29 cellular contexts compared by ENCODE assay signal in genomic region chr22:44787832-44788231, GRCh38.
"Had no signal": no experiment of that assay in that cellular context is flagged by ENCODE, and none has a peak within 500 bp of the region (broad histone marks: within the 10 kb centered on the region; RNA-seq: fewer than 3 reads in every experiment).

No MANE protein-coding gene starts in this region.

- ATAC-seq: stimulated activated effector memory CD8-positive, alpha-beta T cell treated with anti-CD3 and anti-CD28 coated beads, Interleukin-12 subunit alpha, Interleukin-12 subunit beta, amount 100 ng/mL, for 72 hours; stimulated activated memory B cell treated with anti-CD40 and anti-IgM and Interleukin-4, amounts not matched to agents 10 μg/mL and 1 μg/mL and 100 μg/mL, for 72 hours; stimulated activated naive B cell treated with anti-CD40 and anti-IgM and Interleukin-4, amounts not matched to agents 10 μg/mL and 1 μg/mL and 100 μg/mL, for 72 hours; stimulated activated naive CD8-positive, alpha-beta T cell treated with anti-CD3 and anti-CD28 coated beads, Interleukin-15, amount 100 ng/mL, for 72 hours; stimulated activated naive CD8-positive, alpha-beta T cell treated with anti-CD3 and anti-CD28 coated beads, Interleukin-15, Interleukin-2, amounts not matched to agents 100 U/mL and 50 U/mL, for 24 hours; upper lobe of right lung had no signal

- H3K9me3 ChIP-seq: stomach, suprapubic skin, testis, thoracic aorta, thyroid gland, tibial artery, tibial nerve, transverse colon, upper lobe of left lung, upper lobe of right lung, uterus, vagina had no signal

- H3K27me3 Mint-ChIP-seq: type B pancreatic cell had no signal

- H3K4me1 ChIP-seq: stomach, suprapubic skin, testis, thyroid gland, tibial artery, tibial nerve, upper lobe of left lung, upper lobe of right lung, uterus, vagina had no signal

- DNase-seq: stimulated activated CD4-positive, alpha-beta T cell treated with anti-CD3 and anti-CD28 coated beads, Interleukin-2, amount 100 ng/mL, for 48 hours; stimulated activated CD4-positive, alpha-beta T cell treated with anti-CD3 and anti-CD28 coated beads, Interleukin-4, amount 100 ng/mL, for 1 hour; stimulated activated CD4-positive, alpha-beta T cell treated with anti-CD3 and anti-CD28 coated beads, Interleukin-4, amount 100 ng/mL, for 24 hours; stimulated activated CD4-positive, alpha-beta T cell treated with anti-CD3 and anti-CD28 coated beads, Interleukin-4, amount 100 ng/mL, for 4 hours; stimulated activated CD8-positive, alpha-beta memory T cell treated with anti-CD3 and anti-CD28 coated beads, Interleukin-4, amount 100 ng/mL, for 48 hours; stimulated activated naive B cell treated with anti-CD40 and anti-IgM and Interleukin-4, amounts not matched to agents 10 μg/mL and 1 μg/mL and 100 μg/mL, for 72 hours; stimulated activated naive CD4-positive, alpha-beta T cell; stimulated activated naive CD4-positive, alpha-beta T cell treated with Interleukin-2 at 50 U/mL for 16 hours; stimulated activated naive CD8-positive, alpha-beta T cell treated with anti-CD3 and anti-CD28 coated beads, Interleukin-15, amount 100 ng/mL, for 72 hours; stimulated activated naive CD8-positive, alpha-beta T cell treated with anti-CD3 and anti-CD28 coated beads, Interleukin-15, Interleukin-2, amounts not matched to agents 100 U/mL and 50 U/mL, for 24 hours; stomach; substantia nigra; testis; thyroid gland; tibial artery; transverse colon; trophoblast cell; upper lobe of left lung; upper lobe of right lung; uterus had no signal

- H3K27ac Mint-ChIP-seq: stimulated activated effector memory CD8-positive, alpha-beta T cell treated with anti-CD3 and anti-CD28 coated beads, Interleukin-12 subunit alpha, Interleukin-12 subunit beta, amount 100 ng/mL, for 72 hours; stimulated activated memory B cell treated with anti-CD40 and anti-IgM and Interleukin-4, amounts not matched to agents 10 μg/mL and 1 μg/mL and 100 μg/mL, for 72 hours; stimulated activated naive B cell treated with anti-CD40 and anti-IgM and Interleukin-4, amounts not matched to agents 10 μg/mL and 1 μg/mL and 100 μg/mL, for 72 hours; stimulated activated naive CD8-positive, alpha-beta T cell treated with anti-CD3 and anti-CD28 coated beads, Interleukin-15, amount 100 ng/mL, for 72 hours; stimulated activated naive CD8-positive, alpha-beta T cell treated with anti-CD3 and anti-CD28 coated beads, Interleukin-15, Interleukin-2, amounts not matched to agents 100 ng/mL and 50 ng/mL, for 24 hours; type B pancreatic cell had no signal

- H3K4me3 Mint-ChIP-seq: stimulated activated effector memory CD8-positive, alpha-beta T cell treated with anti-CD3 and anti-CD28 coated beads, Interleukin-12 subunit alpha, Interleukin-12 subunit beta, amount 100 ng/mL, for 72 hours; stimulated activated memory B cell treated with anti-CD40 and anti-IgM and Interleukin-4, amounts not matched to agents 10 μg/mL and 1 μg/mL and 100 μg/mL, for 72 hours; stimulated activated naive B cell treated with anti-CD40 and anti-IgM and Interleukin-4, amounts not matched to agents 10 μg/mL and 1 μg/mL and 100 μg/mL, for 72 hours; stimulated activated naive CD8-positive, alpha-beta T cell treated with anti-CD3 and anti-CD28 coated beads, Interleukin-15, amount 100 ng/mL, for 72 hours; stimulated activated naive CD8-positive, alpha-beta T cell treated with anti-CD3 and anti-CD28 coated beads, Interleukin-15, Interleukin-2, amounts not matched to agents 100 ng/mL and 50 ng/mL, for 24 hours; type B pancreatic cell had no signal

- H3K9me3 Mint-ChIP-seq: stimulated activated effector memory CD8-positive, alpha-beta T cell treated with anti-CD3 and anti-CD28 coated beads, Interleukin-12 subunit alpha, Interleukin-12 subunit beta, amount 100 ng/mL, for 72 hours; stimulated activated memory B cell treated with anti-CD40 and anti-IgM and Interleukin-4, amounts not matched to agents 10 μg/mL and 1 μg/mL and 100 μg/mL, for 72 hours; stimulated activated naive CD8-positive, alpha-beta T cell treated with anti-CD3 and anti-CD28 coated beads, Interleukin-15, amount 100 ng/mL, for 72 hours; stimulated activated naive CD8-positive, alpha-beta T cell treated with anti-CD3 and anti-CD28 coated beads, Interleukin-15, Interleukin-2, amounts not matched to agents 100 ng/mL and 50 ng/mL, for 24 hours; type B pancreatic cell had no signal

- H3K27ac ChIP-seq: stomach, suprapubic skin, testis, thoracic aorta, thyroid gland, tibial artery, tibial nerve, transverse colon, upper lobe of left lung, upper lobe of right lung, uterus, vagina had no signal

- H3K4me1 Mint-ChIP-seq: stimulated activated effector memory CD8-positive, alpha-beta T cell treated with anti-CD3 and anti-CD28 coated beads, Interleukin-12 subunit alpha, Interleukin-12 subunit beta, amount 100 ng/mL, for 72 hours; stimulated activated memory B cell treated with anti-CD40 and anti-IgM and Interleukin-4, amounts not matched to agents 10 μg/mL and 1 μg/mL and 100 μg/mL, for 72 hours; stimulated activated naive B cell treated with anti-CD40 and anti-IgM and Interleukin-4, amounts not matched to agents 10 μg/mL and 1 μg/mL and 100 μg/mL, for 72 hours; stimulated activated naive CD8-positive, alpha-beta T cell treated with anti-CD3 and anti-CD28 coated beads, Interleukin-15, amount 100 ng/mL, for 72 hours had no signal

- H3K4me3 ChIP-seq: stomach, suprapubic skin, testis, thoracic aorta, thyroid gland, tibial artery, tibial nerve, transverse colon, upper lobe of left lung, upper lobe of right lung, uterus, vagina had no signal

- H3K36me3 ChIP-seq: suprapubic skin, thoracic aorta, thyroid gland, tibial artery, tibial nerve, transverse colon, upper lobe of left lung, upper lobe of right lung, uterus, vagina had no signal

- FAIRE-seq: urothelium cell line had no signal

- H3K27me3 ChIP-seq: suprapubic skin, testis, thyroid gland, tibial nerve, transverse colon, upper lobe of left lung, upper lobe of right lung, uterus, vagina had no signal

- H3K36me3 Mint-ChIP-seq: stimulated activated effector memory CD8-positive, alpha-beta T cell treated with anti-CD3 and anti-CD28 coated beads, Interleukin-12 subunit alpha, Interleukin-12 subunit beta, amount 100 ng/mL, for 72 hours; stimulated activated memory B cell treated with anti-CD40 and anti-IgM and Interleukin-4, amounts not matched to agents 10 μg/mL and 1 μg/mL and 100 μg/mL, for 72 hours; stimulated activated naive B cell treated with anti-CD40 and anti-IgM and Interleukin-4, amounts not matched to agents 10 μg/mL and 1 μg/mL and 100 μg/mL, for 72 hours had no signal
